ENCODE assay signal across 11 cellular contexts in the genomic region with DNA sequence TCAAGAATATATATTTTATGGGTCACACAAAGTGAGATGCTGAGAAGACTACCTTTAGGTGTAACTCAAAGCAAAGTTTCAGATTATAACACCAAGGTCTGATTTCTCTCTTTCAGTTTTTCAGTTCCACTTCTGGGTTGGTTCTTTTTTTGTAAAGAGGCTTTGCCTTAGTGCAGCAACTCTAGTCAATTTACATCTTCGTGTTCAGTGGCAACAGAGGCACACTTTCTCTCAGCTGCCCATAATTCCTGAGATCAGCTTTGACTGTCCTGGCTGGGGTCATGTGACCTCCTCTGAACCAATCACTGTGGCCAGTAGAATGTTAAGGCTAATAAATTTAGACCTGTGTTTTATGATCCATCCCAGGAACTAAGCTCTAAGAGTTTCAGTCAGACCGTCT.
DNase-seq lines count a peak whose midpoint lies in the region; ATAC-seq lines count a peak whose summit lies in the region.
"Had no signal": no experiment of that assay in that cellular context is flagged by ENCODE, and none has a peak within 500 bp of the region (broad histone marks: within the 10 kb centered on the region; RNA-seq: fewer than 3 reads in every experiment).

No MANE protein-coding gene starts in this region.

- no peaks in the 10 kb centered on the region for H3K27me3 Mint-ChIP-seq in natural killer cell treated with Interleukin-12 subunit alpha and Interleukin-12 subunit beta and Interleukin-15 and Interleukin-18, amount 100 ng/mL, for 72 hours

- no peak overlapping the region for H3K27ac Mint-ChIP-seq in natural killer cell treated with Interleukin-12 subunit alpha and Interleukin-12 subunit beta and Interleukin-15 and Interleukin-18, amount 100 ng/mL, for 72 hours

- DNase-seq in left kidney (ENCODE audit: low read depth, low spot score) (peak; percentile 81), T-helper 1 cell (no peak), epidermal melanocyte (ENCODE audit: insufficient read length, low spot score) (no peak)
- no peak for DNase-seq in natural killer cell treated with Interleukin-12 subunit alpha and Interleukin-12 subunit beta and Interleukin-15 and Interleukin-18, amount 100 ng/mL, for 72 hours (ENCODE audit: low spot score)
- DNase-seq: activated CD4-positive, alpha-beta T cell treated with anti-CD3 and anti-CD28 coated beads, Interleukin-2, amount 50 U/mL, for 4 hours; NCI-H187 had no signal

- H3K36me3 Mint-ChIP-seq in natural killer cell treated with Interleukin-12 subunit alpha and Interleukin-12 subunit beta and Interleukin-15 and Interleukin-18, amount 100 ng/mL, for 72 hours = no peaks in the 10 kb centered on the region

- H3K9me3 Mint-ChIP-seq in natural killer cell treated with Interleukin-12 subunit alpha and Interleukin-12 subunit beta and Interleukin-15 and Interleukin-18, amount 100 ng/mL, for 72 hours = peaks cover 3% of the 10 kb centered on the region
- H3K9me3 Mint-ChIP-seq: nephron had no signal

- H3K4me1 Mint-ChIP-seq in natural killer cell treated with Interleukin-12 subunit alpha and Interleukin-12 subunit beta and Interleukin-15 and Interleukin-18, amount 100 ng/mL, for 72 hours (ENCODE audit: low read depth in 2 of 2) = no peaks in the 10 kb centered on the region

- ATAC-seq in GM19025 (IDR thresholded peaks at IDR 0.05; ENCODE audit: low read depth, unreplicated experiment) (peak; percentile 96), GM21825 (IDR thresholded peaks at IDR 0.05; ENCODE audit: unreplicated experiment) (peak; percentile 88), HG03159 (IDR thresholded peaks at IDR 0.05; ENCODE audit: unreplicated experiment) (peak; percentile 93)
- ATAC-seq in natural killer cell treated with Interleukin-12 subunit alpha and Interleukin-12 subunit beta and Interleukin-15 and Interleukin-18, amount 100 ng/mL, for 72 hours = no peak
- ATAC-seq: Right ventricle myocardium inferior had no signal

- H3K4me3 Mint-ChIP-seq in natural killer cell treated with Interleukin-12 subunit alpha and Interleukin-12 subunit beta and Interleukin-15 and Interleukin-18, amount 100 ng/mL, for 72 hours = no peak overlapping the region
- H3K4me3 Mint-ChIP-seq: nephron had no signal

Comparison
In these comparisons a context has a peak if more than half of its experiments do, and no peak if none do; other contexts are left out.
1. ATAC-seq: peak in GM19025 (single experiment), GM21825 (single experiment) and HG03159 (single experiment); none in natural killer cell treated with Interleukin-12 subunit alpha and Interleukin-12 subunit beta and Interleukin-15 and Interleukin-18, amount 100 ng/mL, for 72 hours (0 of 2).